In the genomic region with DNA sequence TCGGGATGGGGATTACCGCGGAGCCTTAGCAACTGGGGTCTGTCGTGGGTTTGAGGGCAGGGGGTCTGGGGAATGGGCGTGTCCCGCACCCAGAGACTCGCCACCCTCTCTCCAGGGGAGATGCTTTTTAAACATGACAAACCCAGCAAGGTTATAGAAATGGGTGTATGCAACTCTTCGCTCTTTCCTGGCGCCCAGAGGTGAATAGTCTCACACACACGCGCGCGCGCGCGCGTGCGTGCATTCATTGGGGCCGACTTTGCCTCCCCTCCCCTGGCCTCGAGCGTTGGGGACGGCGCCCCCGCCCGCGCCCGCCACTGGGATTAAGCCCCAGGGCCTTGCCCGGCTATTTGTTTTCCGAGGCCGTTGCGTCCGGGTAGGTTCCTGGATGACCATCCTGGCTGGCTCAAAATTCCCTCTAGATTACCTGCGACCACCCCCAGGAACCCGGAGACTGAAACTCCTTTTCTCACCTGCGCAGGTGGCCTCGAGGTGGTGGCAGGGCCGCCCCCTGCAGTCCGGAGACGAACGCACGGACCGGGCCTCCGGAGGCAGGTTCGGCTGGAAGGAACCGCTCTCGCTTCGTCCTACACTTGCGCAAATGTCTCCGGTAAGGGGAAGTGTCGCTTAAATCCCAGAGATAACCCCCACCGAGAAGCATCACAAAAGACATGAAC, we compare ENCODE assay signal across 8 cellular contexts. TPM values are rescaled to one million over a fixed set of nuclear protein-coding genes. Genes with fewer than 3 reads are reported as not detected.
A peak's percentile ranks its signal among the peaks of the same experiment; 100 is the strongest.
DNase-seq lines count a peak whose midpoint lies in the region; ATAC-seq and TF ChIP-seq lines count a peak whose summit lies in the region.

No MANE protein-coding gene starts in this region.

- H3K4me2 ChIP-seq in HCT116 (ENCODE audit: low read length) (peak overlapping the region; percentile 88), fibroblast of lung (ENCODE audit: extremely low read depth, insufficient read depth, low read length) (peak overlapping the region; percentile 80), neuronal stem cell (ENCODE audit: insufficient read depth, low read length, poor library complexity, severe bottlenecking) (peak overlapping the region; percentile 89)

- H2BK120ac ChIP-seq in neuronal stem cell (ENCODE audit: low read depth, low read length): no peak overlapping the region

- TF ChIP-seq POLR2A in HCT116 (IDR thresholded peaks at IDR 0.05; ENCODE audit: borderline replicate concordance, extremely low read depth, insufficient read depth, insufficient read length): no peak

- H3K9ac ChIP-seq in ES-I3 (ENCODE audit: low read depth, low read length) (peak overlapping the region; percentile 84), HCT116 (ENCODE audit: low read length) (peak overlapping the region; percentile 43), fibroblast of lung (ENCODE audit: insufficient read depth, low read length) (no peak overlapping the region), neuronal stem cell (ENCODE audit: low read depth, low read length, poor library complexity) (no peak overlapping the region)

- H3K4ac ChIP-seq in neuronal stem cell (ENCODE audit: low read length): no peak overlapping the region

- peak overlapping the region; percentile 51 for H3K14ac ChIP-seq in neuronal stem cell (ENCODE audit: low read length)

- H4K91ac ChIP-seq in neuronal stem cell (ENCODE audit: low read depth, low read length, poor library complexity): no peak overlapping the region

- TF ChIP-seq CTCF in HCT116 (IDR thresholded peaks at IDR 0.05 in 2 of 3, conservative IDR thresholded peaks at IDR 0.05 in 1 of 3; ENCODE audit: borderline replicate concordance in 1 of 3, insufficient read depth in 1 of 3, low read depth in 2 of 3, low read length in 2 of 3): peak in 2 of 3 experiments; percentile 46 to 51; a peak in 3 of 6 replicates
- TF ChIP-seq CTCF in fibroblast of lung (conservative IDR thresholded peaks at IDR 0.05 in 1 of 2, IDR thresholded peaks at IDR 0.05 in 1 of 2; ENCODE audit: low read depth in 1 of 2, low read length in 2 of 2): peak in 1 of 2 donors; percentile 10

- intact Hi-C loops in HCT116 (cut with micrococcal nuclease): loop anchor here (2.0 to 5.0 kb wide), 2 partner anchors 176 to 274 kb away; partner anchors contain the start of gene TERC

- H3K36me3 ChIP-seq in ES-I3 (ENCODE audit: insufficient read depth, low read length): no peaks in the 10 kb centered on the region
- no peaks in the 10 kb centered on the region for H3K36me3 ChIP-seq in HCT116 (ENCODE audit: control insufficient read depth in 1 of 2, insufficient read depth in 2 of 2, low read length in 2 of 2)
- H3K36me3 ChIP-seq in fibroblast of lung (ENCODE audit: control insufficient read depth, insufficient read depth, low read length): no peaks in the 10 kb centered on the region
- no peaks in the 10 kb centered on the region for H3K36me3 ChIP-seq in neuronal stem cell (replicated peaks in 1 of 2; ENCODE audit: control insufficient read depth in 2 of 2, insufficient read depth in 2 of 2, low read length in 2 of 2)

- no peak overlapping the region for H2BK15ac ChIP-seq in neuronal stem cell (ENCODE audit: low read length)

- H3K27ac ChIP-seq in HCT116 (ENCODE audit: low read depth, low read length): peak overlapping the region; percentile 39; the same call in 1 of the 2 replicates
- no peak overlapping the region for H3K27ac ChIP-seq in fibroblast of lung (ENCODE audit: insufficient read depth, low read length)
- H3K27ac ChIP-seq in neuronal stem cell (replicated peaks; ENCODE audit: low read length): no peak overlapping the region

- no peak overlapping the region for H3K23ac ChIP-seq in neuronal stem cell (ENCODE audit: low read depth, low read length, poor library complexity)

- peak overlapping the region; percentile 60 to 72 for H3K4me3 ChIP-seq in HCT116 (replicated peaks in 1 of 2; ENCODE audit: low read depth in 1 of 2, low read length in 2 of 2)
- peak overlapping the region; percentile 26 to 57 (median 48) for H3K4me3 ChIP-seq in fibroblast of lung (replicated peaks in 1 of 4; ENCODE audit: control extremely low read depth in 1 of 4, insufficient read depth in 1 of 4, low read depth in 3 of 4, low read length in 4 of 4)
- H3K4me3 ChIP-seq in neuronal stem cell (ENCODE audit: low read length in 2 of 2): peak overlapping the region; percentile 43 to 87

- peaks cover 6% of the 10 kb centered on the region; the same call in 1 of the 2 replicates for H3K4me1 ChIP-seq in ES-I3 (ENCODE audit: insufficient read depth, low read length)
- H3K4me1 ChIP-seq in HCT116 (ENCODE audit: control insufficient read depth in 1 of 2, insufficient read depth in 2 of 2, low read length in 2 of 2): peaks cover 4 to 16% of the 10 kb centered on the region in 2 experiments; a peak in 2 of 4 replicates
- no peaks in the 10 kb centered on the region for H3K4me1 ChIP-seq in fibroblast of lung (ENCODE audit: control insufficient read depth, extremely low read depth, insufficient read depth, low read length)
- peaks cover 0 to 6% of the 10 kb centered on the region in 2 donors for H3K4me1 ChIP-seq in neuronal stem cell (ENCODE audit: control insufficient read depth in 2 of 2, insufficient read depth in 1 of 2, low read depth in 1 of 2, low read length in 2 of 2)

- no peak for TF ChIP-seq RAD21 in HCT116 (IDR thresholded peaks at IDR 0.05; ENCODE audit: low read depth)

- no peaks in the 10 kb centered on the region for H3K27me3 ChIP-seq in HCT116 (ENCODE audit: insufficient read depth, low read length)
- peaks cover 26% of the 10 kb centered on the region for H3K27me3 ChIP-seq in fibroblast of lung (ENCODE audit: control insufficient read depth, insufficient read depth, low read length)
- H3K27me3 ChIP-seq in neuronal stem cell (ENCODE audit: control insufficient read depth in 3 of 3, insufficient read depth in 3 of 3, low read depth in 1 of 3, low read length in 3 of 3): peaks cover 0 to 57% (median 19%) of the 10 kb centered on the region in 3 experiments

- BruUV-seq in HCT116 (replicated peaks; lab: Mats Ljungman, UMichigan): no TSS peak

- peak overlapping the region; percentile 52 for H2AFZ ChIP-seq in HCT116 (ENCODE audit: low read depth, low read length, poor library complexity, severe bottlenecking)
- H2AFZ ChIP-seq in fibroblast of lung (ENCODE audit: low read length): no peak overlapping the region
- H2AFZ ChIP-seq in neuronal stem cell (ENCODE audit: low read length): peak overlapping the region; percentile 95

- H3K79me2 ChIP-seq in HCT116 (ENCODE audit: insufficient read depth, low read length) (no peaks in the 10 kb centered on the region), fibroblast of lung (ENCODE audit: control insufficient read depth, insufficient read depth, low read length) (no peaks in the 10 kb centered on the region)

- peak overlapping the region; percentile 71 for H3K18ac ChIP-seq in neuronal stem cell (ENCODE audit: low read length)

- RAD21 ChIA-PET in HCT116 (lab: Charles Lee; ENCODE audit: low non-redundant PET in 1 of 2, low total read pairs in 2 of 2, uncharacterized antibody in 2 of 2, unreplicated experiment in 2 of 2): no interaction called here

- H4K20me1 ChIP-seq in HCT116 (ENCODE audit: insufficient read depth) (no peaks in the 10 kb centered on the region), fibroblast of lung (ENCODE audit: control insufficient read depth, extremely low read depth, insufficient read depth, low read length) (no peaks in the 10 kb centered on the region)

- H3K9me2 ChIP-seq in HCT116 (ENCODE audit: insufficient read depth): no peaks in the 10 kb centered on the region

- no peaks in the 10 kb centered on the region for H3K79me1 ChIP-seq in neuronal stem cell (ENCODE audit: low read depth, low read length)

- H2AK5ac ChIP-seq in neuronal stem cell (ENCODE audit: low read depth, low read length): no peak overlapping the region

- CTCF ChIA-PET in HCT116 (lab: Charles Lee): interaction anchor here (0.6 to 1.0 kb wide), 4 partner anchors 17 to 73 kb away, joined by 3 to 4 read pairs (median 4); no protein-coding TSS in a partner anchor

- POLR2A ChIA-PET in HCT116 (lab: Charles Lee): interaction anchor here (1.0 kb wide), 1 partner anchor 274 kb away, joined by 3 read pairs; the partner anchor contains the start of gene TERC

- H4K8ac ChIP-seq in neuronal stem cell (ENCODE audit: low read depth, low read length): no peak overlapping the region

- H3K9me3 ChIP-seq in ES-I3 (ENCODE audit: control insufficient read depth, insufficient read depth, low read length) (no peaks in the 10 kb centered on the region), HCT116 (ENCODE audit: control insufficient read depth in 1 of 2, insufficient read depth in 1 of 2, low read depth in 1 of 2, low read length in 2 of 2) (no peaks in the 10 kb centered on the region), fibroblast of lung (ENCODE audit: control insufficient read depth, insufficient read depth, low read depth, low read length) (no peaks in the 10 kb centered on the region), neuronal stem cell (replicated peaks in 1 of 2; ENCODE audit: control insufficient read depth in 2 of 2, insufficient read depth in 1 of 2, low read depth in 1 of 2, low read length in 2 of 2) (no peaks in the 10 kb centered on the region)

- no CpG with 5 or more reads among the region's 51 CpGs for WGBS in neuronal stem cell (ENCODE audit: extremely low coverage in 2 of 2, insufficient read length in 2 of 2, insufficient replicate concordance in 1 of 2), 2 donors

- no peak for DNase-seq in HCT116 (ENCODE audit: low read depth, low spot score)
- peak; percentile 29 for DNase-seq in NCI-H345 (lab: John Stamatoyannopoulos, UW)
- DNase-seq in activated T-cell treated with anti-CD3 and anti-CD28 coated beads for 4 hours: peak; percentile 9
- no peak for DNase-seq in fibroblast of lung (ENCODE audit: low read depth in 2 of 2)
- DNase-seq in neuronal stem cell (ENCODE audit: low spot score): no peak
- DNase-seq in occipital lobe (lab: John Stamatoyannopoulos, UW): no peak
- DNase-seq in HCEC 1CT: no peak

- H2BK12ac ChIP-seq in neuronal stem cell (ENCODE audit: low read length): no peak overlapping the region

- no peak overlapping the region for H2BK5ac ChIP-seq in neuronal stem cell (ENCODE audit: low read length)

- ATAC-seq in HCT116: peak; percentile 18

TF ChIP-seq in HCT116, 20 proteins besides CTCF, POLR2A, EP300 and RAD21 (continues in another document):
- no peak for TF ChIP-seq EZH2phosphoT487 (IDR thresholded peaks at IDR 0.05; ENCODE audit: borderline replicate concordance)

RNA-seq across cellular contexts. Expression of gene GPR160, which starts 0.8 kb away (rescaled TPM):
- total RNA-seq in HCT116 (2021; ENCODE audit: unreplicated experiment) (9.9 TPM), fibroblast of lung (0.50 and 0.51 TPM in 2 replicates), occipital lobe (2.5 TPM)
- 5.4 and 6.7 TPM in 2 replicates for polyA plus RNA-seq in HCT116 (2012)
- polyA plus RNA-seq in fibroblast of lung: 0.56 and 0.58 TPM in 2 replicates
- polyA plus RNA-seq in fibroblast of lung (2012): 0.29 and 0.36 TPM in 2 replicates
- not detected in 2 replicates for polyA minus RNA-seq in fibroblast of lung (ENCODE audit: low replicate concordance)
- 0.46 TPM for polyA plus RNA-seq in neuronal stem cell (2013, experiment 1 of 2)
- polyA plus RNA-seq in neuronal stem cell (2013, experiment 2 of 2): 0.37 TPM

Comparison
In these comparisons a context has a peak if more than half of its experiments do, and no peak if none do; other contexts are left out.
1. H3K9ac ChIP-seq: peak in ES-I3 (single experiment) and HCT116 (single experiment); none in fibroblast of lung (single experiment) and neuronal stem cell (single experiment).
2. DNase-seq: peak in NCI-H345 (single experiment) and activated T-cell treated with anti-CD3 and anti-CD28 coated beads for 4 hours (single experiment); none in HCT116 (single experiment), fibroblast of lung (0 of 2), neuronal stem cell (single experiment), occipital lobe (single experiment) and HCEC 1CT (single experiment).
3. Peak in every context shown above with its lines, with median percentiles within 50 percentile points of each other: H3K4me2 ChIP-seq and H3K4me3 ChIP-seq.